ENCODE assay signal across 18 cellular contexts in the genomic region with DNA sequence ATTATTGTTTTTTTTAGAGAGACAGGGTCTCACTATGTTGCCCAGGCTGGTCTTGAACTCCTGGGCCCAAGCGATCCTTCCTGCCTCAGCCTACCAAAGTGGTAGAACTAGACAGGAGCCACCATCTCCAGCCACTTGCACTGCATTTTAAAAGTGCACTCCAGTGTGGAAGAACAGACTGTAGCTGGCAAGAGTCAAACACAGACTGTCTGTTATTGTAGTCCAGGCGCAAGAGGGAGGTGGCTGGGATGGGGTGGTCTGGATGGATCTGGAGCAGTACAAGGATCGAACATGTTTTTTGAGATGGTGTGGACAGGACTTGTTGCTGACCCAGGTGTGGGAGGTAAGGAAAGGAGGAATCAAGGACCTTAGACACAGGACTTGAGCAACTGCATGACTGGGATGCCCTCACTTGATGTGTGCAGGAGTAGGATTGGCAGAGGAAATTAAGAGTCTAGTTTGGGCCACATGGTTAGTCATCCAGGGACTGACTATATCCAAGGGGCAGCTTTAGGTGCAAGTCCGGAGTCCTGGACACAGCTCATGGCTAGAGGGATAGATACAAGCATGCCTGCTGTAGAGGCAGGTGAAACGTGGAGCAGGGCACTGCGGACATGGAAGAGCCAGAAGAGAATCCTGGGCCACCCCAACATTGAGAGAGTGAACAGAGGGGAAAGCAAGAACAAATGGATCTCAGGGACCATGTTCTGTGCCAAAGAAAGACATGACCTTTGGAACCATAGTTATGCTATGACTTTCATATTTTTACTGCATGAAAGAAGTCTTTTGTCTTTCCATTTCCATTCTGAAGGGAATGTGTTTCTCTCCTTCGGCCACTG. TPM values are rescaled to one million over a fixed set of nuclear protein-coding genes. Genes with fewer than 3 reads are reported as not detected.
A peak's percentile ranks its signal among the peaks of the same experiment; 100 is the strongest.
DNase-seq lines count a peak whose midpoint lies in the region; ATAC-seq and TF ChIP-seq lines count a peak whose summit lies in the region.
"Had no signal": no experiment of that assay in that cellular context is flagged by ENCODE, and none has a peak within 500 bp of the region (broad histone marks: within the 10 kb centered on the region; RNA-seq: fewer than 3 reads in every experiment).

No MANE protein-coding gene starts in this region.

- TF ChIP-seq EP300 in gastroesophageal sphincter (IDR thresholded peaks at IDR 0.05), result no peak

- TF ChIP-seq CTCF in spleen (IDR thresholded peaks at IDR 0.05 in 8 of 11, conservative IDR thresholded peaks at IDR 0.05 in 3 of 11) (no peak), gastroesophageal sphincter (IDR thresholded peaks at IDR 0.05) (no peak), smooth muscle cell (IDR thresholded peaks at IDR 0.05; ENCODE audit: borderline replicate concordance, insufficient read depth, poor library complexity, severe bottlenecking) (no peak)

- ATAC-seq in left colon, result peak; percentile 27
- no peak for ATAC-seq in gastroesophageal sphincter
- ATAC-seq: left ventricle myocardium superior had no signal

- no peaks in the 10 kb centered on the region for H3K79me2 ChIP-seq in smooth muscle cell (ENCODE audit: low read depth)

- no peak overlapping the region for H2AFZ ChIP-seq in smooth muscle cell (ENCODE audit: low read depth)

- intact Hi-C loops in left colon (cut with DNase I, micrococcal nuclease) (loop anchor here (2.0 to 10.0 kb wide), 3 partner anchors 42 to 67 kb away; partner anchors contain the start of gene ELK4 (in 1 of the 2)), spleen (cut with DNase I; ENCODE audit: low total_unique reads) (loop anchor here (5.0 to 10.0 kb wide), 4 partner anchors 42 to 122 kb away; partner anchors contain the start of gene ELK4)

- H3K4me1 ChIP-seq in spleen (peaks cover 0 to 55% (median 38%) of the 10 kb centered on the region in 6 donors), gastroesophageal sphincter (peaks cover 0 to 22% (median 3%) of the 10 kb centered on the region in 3 donors), smooth muscle cell (ENCODE audit: low read depth) (no peaks in the 10 kb centered on the region)
- H3K4me1 ChIP-seq: BE2C had no signal

- H4K20me1 ChIP-seq in smooth muscle cell (ENCODE audit: low read depth), result no peaks in the 10 kb centered on the region

- DNase-seq in activated CD8-positive, alpha-beta memory T cell treated with anti-CD3 and anti-CD28 coated beads for 24 hours, result peak; percentile 37
- no peak for DNase-seq in activated CD8-positive, alpha-beta memory T cell treated with anti-CD3 and anti-CD28 coated beads, Interleukin-2, amount 50 U/mL, for 4 hours
- DNase-seq in SK-MEL-5 (ENCODE audit: low read depth, low spot score) (peak; percentile 42), left colon (no peak), spleen (peak; percentile 6), Kasumi-1 (lab: John Stamatoyannopoulos, UW) (no peak), smooth muscle cell (lab: John Stamatoyannopoulos, UW; ENCODE audit: unreplicated experiment) (no peak)
- DNase-seq: activated CD4-positive, alpha-beta T cell treated with anti-CD3 and anti-CD28 coated beads, Interleukin-2, amount 10 ng/mL, durations not matched to agents 24 days and 14 days; activated naive CD8-positive, alpha-beta T cell treated with anti-CD3 and anti-CD28 coated beads, Interleukin-2, amount 10 ng/mL, durations not matched to agents 7 days and 5 days; activated T-cell treated with anti-CD3 and anti-CD28 coated beads for 4 hours; BE2C; cortex of kidney; left ventricle myocardium superior; NCI-H146; NCI-H2171; NCI-H526; nucleus accumbens had no signal

- TF ChIP-seq POLR2A in spleen (IDR thresholded peaks at IDR 0.05) (no peak), gastroesophageal sphincter (IDR thresholded peaks at IDR 0.05) (no peak)

- H3K27ac ChIP-seq in spleen (no peak overlapping the region), gastroesophageal sphincter (no peak overlapping the region), smooth muscle cell (ENCODE audit: low read depth) (no peak overlapping the region)

- no peak overlapping the region for H3K4me2 ChIP-seq in smooth muscle cell

- in situ Hi-C loops in SK-MEL-5 (cut with HindIII; ENCODE audit: low pct_unique_long_range_greater_than_20kb, low sequenced_read_pairs), result no loop called here

- no peak overlapping the region for H3K4me3 ChIP-seq in spleen
- no peak overlapping the region for H3K4me3 ChIP-seq in gastroesophageal sphincter
- H3K4me3 ChIP-seq in smooth muscle cell, result no peak overlapping the region

- H3K9ac ChIP-seq in smooth muscle cell (ENCODE audit: low read depth), result no peak overlapping the region

- no peaks in the 10 kb centered on the region for H3K36me3 ChIP-seq in spleen
- H3K36me3 ChIP-seq in gastroesophageal sphincter, result no peaks in the 10 kb centered on the region
- no peaks in the 10 kb centered on the region for H3K36me3 ChIP-seq in smooth muscle cell (ENCODE audit: low read depth)
- H3K36me3 ChIP-seq: BE2C had no signal

- WGBS in spleen, 5 donors, result 91 to 95% (median 92%) methylated on average over 7 of the region's 7 CpGs
- WGBS in gastroesophageal sphincter (ENCODE audit: low coverage in 1 of 2), 2 donors, result 69 to 79% methylated on average over 4 to 6 of the region's 7 CpGs
- 93% methylated on average over 7 of the region's 7 CpGs for WGBS in smooth muscle cell (ENCODE audit: low lambda C conversion rate)

- H3K27me3 ChIP-seq in spleen (replicated peaks in 1 of 7) (no peaks in the 10 kb centered on the region), gastroesophageal sphincter (peaks cover 11% of the 10 kb centered on the region), smooth muscle cell (ENCODE audit: low read depth) (no peaks in the 10 kb centered on the region)
- H3K27me3 ChIP-seq: BE2C had no signal

- H3K9me3 ChIP-seq in spleen, result no peaks in the 10 kb centered on the region
- H3K9me3 ChIP-seq in gastroesophageal sphincter, result no peaks in the 10 kb centered on the region
- no peaks in the 10 kb centered on the region for H3K9me3 ChIP-seq in smooth muscle cell (replicated peaks; ENCODE audit: low read depth)
- H3K9me3 ChIP-seq: BE2C had no signal

- no peaks in the 10 kb centered on the region for H3F3A ChIP-seq in smooth muscle cell (ENCODE audit: low read depth)

RNA-seq across cellular contexts. Expression of gene ELK4, which starts 42.0 kb away (rescaled TPM):
- 15.5 and 17.6 TPM in 2 replicates for total RNA-seq in SK-MEL-5 (2014; rRNA removed; shearing (Covaris generic))
- polyA plus RNA-seq in SK-MEL-5 (2015; cell fraction: cytosol; rRNA removed), result 9.5 and 14.3 TPM in 2 replicates
- 24.7 and 30.3 TPM in 2 replicates for polyA plus RNA-seq in SK-MEL-5 (2015; cell fraction: nucleus; rRNA removed)
- total RNA-seq in left colon (10 to 100 TPM; 37.4 to 39.5 TPM), spleen (100 to 1,000 TPM in 4 of 7 donors, 10 to 100 TPM in 3; 50.9 to 109 (median 102) TPM), gastroesophageal sphincter (10 to 100 TPM; 23.2 to 24.6 (median 23.6) TPM), smooth muscle cell (15.5 and 16.6 TPM in 2 replicates)
- polyA plus RNA-seq in spleen (10 to 100 TPM in 1 of 3 donors, 1 to 10 TPM in 2; 8.5 to 12.5 (median 9.8) TPM), smooth muscle cell (3.6 and 3.7 TPM in 2 replicates)

Comparison
In these comparisons a context has a peak if more than half of its experiments do, and no peak if none do; other contexts are left out.
1. DNase-seq: peak in activated CD8-positive, alpha-beta memory T cell treated with anti-CD3 and anti-CD28 coated beads for 24 hours (single experiment), SK-MEL-5 (single experiment) and spleen (single experiment); none in activated CD8-positive, alpha-beta memory T cell treated with anti-CD3 and anti-CD28 coated beads, Interleukin-2, amount 50 U/mL, for 4 hours (single experiment), left colon (0 of 2), Kasumi-1 (0 of 2) and smooth muscle cell (single experiment).